In the genomic region with DNA sequence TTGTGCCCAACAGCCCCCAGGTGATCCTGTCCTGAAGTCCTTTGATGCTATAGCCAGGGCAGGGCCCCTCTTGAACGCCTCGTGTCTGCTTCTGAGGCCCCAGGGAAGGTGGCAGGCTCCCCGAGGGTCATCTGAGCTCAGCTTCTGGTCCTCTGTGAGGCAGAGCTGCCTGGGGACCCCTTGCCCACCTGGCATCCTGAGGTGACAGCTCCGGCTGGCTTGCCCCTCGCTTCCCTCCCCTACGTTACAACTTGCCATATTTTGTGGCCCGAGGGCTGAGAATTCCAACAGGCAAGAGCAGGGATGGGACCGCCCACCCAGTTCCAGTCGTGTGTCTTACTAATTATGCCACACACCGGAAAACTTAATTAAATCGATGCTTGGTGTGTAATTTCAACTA, we compare ENCODE assay signal across 18 cellular contexts.
DNase-seq lines count a peak whose midpoint lies in the region; ATAC-seq, FAIRE-seq and TF ChIP-seq lines count a peak whose summit lies in the region.
"Had no signal": no experiment of that assay in that cellular context is flagged by ENCODE, and none has a peak within 500 bp of the region (broad histone marks: within the 10 kb centered on the region; RNA-seq: fewer than 3 reads in every experiment).

No MANE protein-coding gene starts in this region.

- peaks cover 0 to 2% (median 0%) of the 10 kb centered on the region in 5 experiments for H3K9me3 Mint-ChIP-seq in brain

- H3K9me3 ChIP-seq in heart right ventricle (no peaks in the 10 kb centered on the region), upper lobe of right lung (no peaks in the 10 kb centered on the region)

- no peak overlapping the region for H3K18ac ChIP-seq in mesendoderm (ENCODE audit: low read length)

- H3K27ac Mint-ChIP-seq in brain: peak overlapping the region in 4 of 5 experiments; percentile 59 to 95 (median 84)

- H3K36me3 Mint-ChIP-seq in brain: no peaks in the 10 kb centered on the region

- H3K4me1 ChIP-seq in heart right ventricle: peaks cover 3 to 23% (median 16%) of the 10 kb centered on the region in 9 donors
- H3K4me1 ChIP-seq in mesendoderm (ENCODE audit: control insufficient read depth, low read depth, low read length): no peaks in the 10 kb centered on the region
- H3K4me1 ChIP-seq in upper lobe of right lung: no peaks in the 10 kb centered on the region

- H2BK5ac ChIP-seq in mesendoderm (ENCODE audit: low read length): no peak overlapping the region

- no peak overlapping the region for H3K9ac ChIP-seq in mesendoderm (ENCODE audit: low read length)

- H3K79me2 ChIP-seq in mesendoderm (ENCODE audit: control insufficient read depth, insufficient read depth, low read length): no peaks in the 10 kb centered on the region

- H2AK5ac ChIP-seq in mesendoderm (ENCODE audit: low read length): no peak overlapping the region

- DNase-seq in Right ventricle myocardium superior: peak; percentile 36
- DNase-seq in heart right ventricle: no peak
- DNase-seq in mesendoderm: no peak
- DNase-seq in upper lobe of right lung: peak; percentile 40
- no peak for DNase-seq in NCI-H1417 treated with DMSO at 0.1 percent for 48 hours (lab: John Stamatoyannopoulos, UW)
- no peak for DNase-seq in GM19239 (ENCODE audit: insufficient read length, low spot score)
- DNase-seq in NCI-H774 (lab: John Stamatoyannopoulos, UW): no peak
- DNase-seq: 8988T, C1 segment of cervical spinal cord, GF-D8, GOT3, KBM-7, NCI-H1436, NCI-H2029 treated with DMSO at 0.1 percent for 48 hours, NCI-H510A, PC-9 had no signal

- H3K27me3 Mint-ChIP-seq in brain: no peaks in the 10 kb centered on the region

- no peak overlapping the region for H4K5ac ChIP-seq in mesendoderm (ENCODE audit: low read length)

- H3K56ac ChIP-seq in mesendoderm (ENCODE audit: low read length): peak overlapping the region; percentile 47

- peak overlapping the region in 1 of 10 donors; percentile 44 for H3K27ac ChIP-seq in heart right ventricle
- H3K27ac ChIP-seq in mesendoderm (ENCODE audit: low read depth, low read length): no peak overlapping the region
- no peak overlapping the region for H3K27ac ChIP-seq in upper lobe of right lung
- H3K27ac ChIP-seq: PC-9 had no signal

- H3K36me3 ChIP-seq in heart right ventricle (no peaks in the 10 kb centered on the region), mesendoderm (ENCODE audit: control insufficient read depth, insufficient read depth, low read length) (no peaks in the 10 kb centered on the region), upper lobe of right lung (no peaks in the 10 kb centered on the region)

- peaks cover 0 to 4% (median 0%) of the 10 kb centered on the region in 7 donors for H3K27me3 ChIP-seq in heart right ventricle
- H3K27me3 ChIP-seq in mesendoderm (ENCODE audit: insufficient read depth, low read length, poor library complexity): no peaks in the 10 kb centered on the region
- no peaks in the 10 kb centered on the region for H3K27me3 ChIP-seq in upper lobe of right lung

- no peak for FAIRE-seq in GM19239 (lab: Jason Lieb, UNC)
- FAIRE-seq: GM12892 had no signal

- no peak overlapping the region for H2BK15ac ChIP-seq in mesendoderm (replicated peaks; ENCODE audit: low read depth)

- intact Hi-C loops in Right ventricle myocardium superior (cut with DNase I) (no loop called here), heart right ventricle (cut with DNase I) (no loop called here), upper lobe of right lung (cut with DNase I) (no loop called here)

- H3K4me2 ChIP-seq in mesendoderm (ENCODE audit: low read length): no peak overlapping the region
- H3K4me2 ChIP-seq: PC-9 had no signal

- no peaks in the 10 kb centered on the region for H3K79me1 ChIP-seq in mesendoderm (ENCODE audit: low read length)

- H2BK120ac ChIP-seq in mesendoderm (ENCODE audit: low read depth, low read length): no peak overlapping the region

- H3K4me3 ChIP-seq in heart right ventricle (no peak overlapping the region), mesendoderm (ENCODE audit: low read length) (no peak overlapping the region), upper lobe of right lung (no peak overlapping the region)
- H3K4me3 ChIP-seq: PC-9 had no signal

- H3K23ac ChIP-seq in mesendoderm (ENCODE audit: low read length): no peak overlapping the region

- no peak overlapping the region for H4K8ac ChIP-seq in mesendoderm (ENCODE audit: low read depth, low read length)

- no peak overlapping the region for H3K4me3 Mint-ChIP-seq in brain

- WGBS in heart right ventricle, 2 donors: 78 to 83% methylated on average over 11 of the region's 11 CpGs
- WGBS in mesendoderm (ENCODE audit: extremely low coverage, insufficient coverage, low lambda C conversion rate): no CpG with 5 or more reads among the region's 11 CpGs

- peaks cover 24% of the 10 kb centered on the region for H3K4me1 Mint-ChIP-seq in brain

- no peak overlapping the region for H3K4ac ChIP-seq in mesendoderm (ENCODE audit: low read depth, low read length)

- TF ChIP-seq CTCF in heart right ventricle (IDR thresholded peaks at IDR 0.05) (no peak), brain (conservative IDR thresholded peaks at IDR 0.05) (no peak), upper lobe of right lung (IDR thresholded peaks at IDR 0.05) (no peak)

- ATAC-seq in Right ventricle myocardium superior (ENCODE audit: poor library complexity) (no peak), heart right ventricle (no peak), upper lobe of right lung (no peak)

Comparison
In these comparisons a context has a peak if more than half of its experiments do, and no peak if none do; other contexts are left out.
1. DNase-seq: peak in Right ventricle myocardium superior (single experiment) and upper lobe of right lung (single experiment); none in heart right ventricle (0 of 2), mesendoderm (single experiment), NCI-H1417 treated with DMSO at 0.1 percent for 48 hours (single experiment), GM19239 (single experiment) and NCI-H774 (single experiment).